Comparison of ENCODE assay signal across 9 cellular contexts in the genomic region with DNA sequence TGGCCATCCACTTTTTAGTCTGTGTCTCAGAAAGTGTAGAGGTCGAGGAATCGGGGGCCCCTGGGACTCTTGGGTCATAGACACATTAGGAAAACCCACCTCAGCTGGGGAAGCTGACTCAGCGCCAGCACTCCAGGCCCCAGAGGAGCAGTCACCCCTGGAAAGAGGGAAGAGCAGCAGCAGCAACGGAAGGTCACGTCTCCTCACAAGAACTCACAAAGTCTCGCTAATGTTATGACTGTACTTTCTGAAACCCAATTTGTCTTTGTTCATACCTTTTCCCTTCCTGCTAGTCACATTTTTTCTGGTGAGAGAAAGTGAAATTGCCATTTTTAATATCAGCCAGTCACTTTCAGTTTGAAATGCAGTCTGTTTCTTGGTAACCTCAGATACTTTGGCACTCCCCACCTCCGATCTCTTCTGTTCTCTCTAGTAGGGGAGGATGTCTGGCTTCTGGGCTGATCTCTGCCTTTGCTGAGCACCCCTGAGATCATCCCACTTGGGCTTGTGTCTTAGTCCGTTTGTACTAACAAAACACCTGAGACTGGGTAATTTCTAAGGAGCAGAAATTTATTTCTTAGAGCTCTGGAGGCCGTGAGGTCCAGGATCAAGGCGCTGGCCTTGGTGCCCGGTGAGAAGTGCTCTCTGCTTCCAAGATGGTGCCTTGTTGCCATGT. TPM values are rescaled to one million over a fixed set of nuclear protein-coding genes. Genes with fewer than 3 reads are reported as not detected.
DNase-seq lines count a peak whose midpoint lies in the region; ATAC-seq and TF ChIP-seq lines count a peak whose summit lies in the region.
"Had no signal": no experiment of that assay in that cellular context is flagged by ENCODE, and none has a peak within 500 bp of the region (broad histone marks: within the 10 kb centered on the region; RNA-seq: fewer than 3 reads in every experiment).

No MANE protein-coding gene starts in this region.

- H3K27ac Mint-ChIP-seq in activated naive CD8-positive, alpha-beta T cell treated with anti-CD3 and anti-CD28 coated beads, Interleukin-2, amount 50 U/mL, for 24 hours: peak overlapping the region; percentile 78

- peak; percentile 78 for DNase-seq in GM12864 (ENCODE audit: low read depth)
- peak; percentile 58 for DNase-seq in activated naive CD8-positive, alpha-beta T cell treated with anti-CD3 and anti-CD28 coated beads, Interleukin-2, amount 50 U/mL, for 24 hours
- no peak for DNase-seq in hepatocyte (ENCODE audit: low spot score)
- no peak for DNase-seq in AG08396 (ENCODE audit: low spot score)
- no peak for DNase-seq in SHP77 (lab: John Stamatoyannopoulos, UW)
- no peak for DNase-seq in NCI-H1694 (lab: John Stamatoyannopoulos, UW)

- no peaks in the 10 kb centered on the region for H3K27me3 ChIP-seq in hepatocyte

- H3K27me3 Mint-ChIP-seq in activated naive CD8-positive, alpha-beta T cell treated with anti-CD3 and anti-CD28 coated beads, Interleukin-2, amount 50 U/mL, for 24 hours: no peaks in the 10 kb centered on the region

- H3K9me3 Mint-ChIP-seq in activated naive CD8-positive, alpha-beta T cell treated with anti-CD3 and anti-CD28 coated beads, Interleukin-2, amount 50 U/mL, for 24 hours: no peaks in the 10 kb centered on the region

- 87% methylated on average over 11 of the region's 11 CpGs for WGBS in hepatocyte (ENCODE audit: low lambda C conversion rate, missing lambda C conversion rate)

- ATAC-seq in GM21529 (IDR thresholded peaks at IDR 0.05; ENCODE audit: unreplicated experiment) (peak; percentile 85), HG03571 (IDR thresholded peaks at IDR 0.05; ENCODE audit: unreplicated experiment) (peak; percentile 77)
- peak; percentile 77 for ATAC-seq in activated naive CD8-positive, alpha-beta T cell treated with anti-CD3 and anti-CD28 coated beads, Interleukin-2, amount 50 U/mL, for 24 hours

- H3K9me2 ChIP-seq in hepatocyte (replicated peaks; ENCODE audit: insufficient read depth): no peaks in the 10 kb centered on the region

- no peak overlapping the region for H2AFZ ChIP-seq in hepatocyte

- peaks cover 55% of the 10 kb centered on the region for H3K4me1 Mint-ChIP-seq in activated naive CD8-positive, alpha-beta T cell treated with anti-CD3 and anti-CD28 coated beads, Interleukin-2, amount 50 U/mL, for 24 hours

- peak overlapping the region; percentile 53 for H3K4me3 Mint-ChIP-seq in activated naive CD8-positive, alpha-beta T cell treated with anti-CD3 and anti-CD28 coated beads, Interleukin-2, amount 50 U/mL, for 24 hours

- TF ChIP-seq CTCF in GM12864 (IDR thresholded peaks at IDR 0.05; ENCODE audit: low read depth, low read length, missing control alignments): no peak
- no peak for TF ChIP-seq CTCF in hepatocyte (IDR thresholded peaks at IDR 0.05; ENCODE audit: poor library complexity)

- no peaks in the 10 kb centered on the region for H3K36me3 Mint-ChIP-seq in activated naive CD8-positive, alpha-beta T cell treated with anti-CD3 and anti-CD28 coated beads, Interleukin-2, amount 50 U/mL, for 24 hours (ENCODE audit: low read depth)

- no peaks in the 10 kb centered on the region for H3K36me3 ChIP-seq in hepatocyte (replicated peaks; ENCODE audit: insufficient read depth, low read depth)

- no peaks in the 10 kb centered on the region for H3K9me3 ChIP-seq in hepatocyte (ENCODE audit: low read depth)

- H3K27ac ChIP-seq in hepatocyte: no peak overlapping the region

- no peaks in the 10 kb centered on the region for H3K79me2 ChIP-seq in hepatocyte

- no peaks in the 10 kb centered on the region for H3K4me1 ChIP-seq in hepatocyte (ENCODE audit: insufficient read depth)

- H4K20me1 ChIP-seq in hepatocyte (ENCODE audit: insufficient read depth, poor library complexity, severe bottlenecking): no peaks in the 10 kb centered on the region

- H3K4me2 ChIP-seq in hepatocyte: no peak overlapping the region

- H3K4me3 ChIP-seq in GM12864 (ENCODE audit: low read depth, low read length) (no peak overlapping the region), hepatocyte (no peak overlapping the region)

RNA-seq across cellular contexts. Expression of a gene that starts 6.0 kb away (rescaled TPM):
- 0.13 and 0.20 TPM in 2 replicates for total RNA-seq in hepatocyte
- polyA plus RNA-seq in hepatocyte: not detected in 2 replicates

RNA-seq across cellular contexts. Expression of a gene that starts 47.9 kb away (rescaled TPM):
- not detected in 2 replicates for total RNA-seq in hepatocyte
- polyA plus RNA-seq in hepatocyte: not detected in 2 replicates
- total RNA-seq: fibroblast of villous mesenchyme had no signal

Comparison
In these comparisons a context has a peak if more than half of its experiments do, and no peak if none do; other contexts are left out.
1. DNase-seq: peak in GM12864 (single experiment) and activated naive CD8-positive, alpha-beta T cell treated with anti-CD3 and anti-CD28 coated beads, Interleukin-2, amount 50 U/mL, for 24 hours (single experiment); none in hepatocyte (single experiment), AG08396 (single experiment), SHP77 (0 of 2) and NCI-H1694 (single experiment).
2. Peak in every context shown above with its lines, with median percentiles within 50 percentile points of each other: ATAC-seq.